In genomic region chr9:110048976-110049698, GRCh38 we compare ENCODE assay signal across 8 cellular contexts.
DNase-seq lines count a peak whose midpoint lies in the region; ATAC-seq and TF ChIP-seq lines count a peak whose summit lies in the region.

No MANE protein-coding gene starts in this region.

- peaks cover 34% of the 10 kb centered on the region for H3K4me1 ChIP-seq in GM23338 (ENCODE audit: insufficient read depth)

- TF ChIP-seq CTCF in GM23338 (conservative IDR thresholded peaks at IDR 0.05; ENCODE audit: low read depth in 2 of 2) (no peak), NB4 (IDR thresholded peaks at IDR 0.05; ENCODE audit: low read depth, low read length) (no peak), progenitor cell of endocrine pancreas (IDR thresholded peaks at IDR 0.05; ENCODE audit: unreplicated experiment) (no peak)

- ATAC-seq in GM23338: peak; percentile 2
- ATAC-seq in activated T-cell treated with anti-CD3 and anti-CD28 coated beads, Interleukin-2, amount 50 U/mL, for 72 hours (replicated peaks in 1 of 2): peak; percentile 6 to 16
- peak; percentile 46 for ATAC-seq in Right ventricle myocardium superior (ENCODE audit: poor library complexity)

- H3K79me2 ChIP-seq in GM23338 (replicated peaks; ENCODE audit: insufficient read depth): peaks cover 56% of the 10 kb centered on the region

- peaks cover 25% of the 10 kb centered on the region for H3K27me3 ChIP-seq in GM23338 (ENCODE audit: insufficient read depth)

- H4K20me1 ChIP-seq in GM23338 (replicated peaks; ENCODE audit: insufficient read depth): peaks cover 30% of the 10 kb centered on the region

- H3K9me3 Mint-ChIP-seq in GM23338 (no peaks in the 10 kb centered on the region), progenitor cell of endocrine pancreas (ENCODE audit: low read depth) (no peaks in the 10 kb centered on the region)
- H3K9me3 Mint-ChIP-seq in activated T-cell treated with anti-CD3 and anti-CD28 coated beads, Interleukin-2, amount 50 U/mL, for 72 hours: no peaks in the 10 kb centered on the region

- H3K4me1 Mint-ChIP-seq in GM23338 (peaks cover 51% of the 10 kb centered on the region), progenitor cell of endocrine pancreas (ENCODE audit: low read depth) (peaks cover 12% of the 10 kb centered on the region)
- peaks cover 53% of the 10 kb centered on the region for H3K4me1 Mint-ChIP-seq in activated T-cell treated with anti-CD3 and anti-CD28 coated beads, Interleukin-2, amount 50 U/mL, for 72 hours (ENCODE audit: low read depth)

- H3K36me3 ChIP-seq in GM23338 (ENCODE audit: insufficient read depth): no peaks in the 10 kb centered on the region

- TF ChIP-seq POLR2A in NB4 (IDR thresholded peaks at IDR 0.05; ENCODE audit: extremely low read depth, insufficient read length): no peak

- H3K4me2 ChIP-seq in GM23338: peak overlapping the region; percentile 97

- no peak overlapping the region for H3K27ac ChIP-seq in GM23338 (ENCODE audit: low read depth)

- H3K4me3 ChIP-seq in GM23338 (peak overlapping the region; percentile 90), NB4 (ENCODE audit: low read depth, low read length) (peak overlapping the region; percentile 86)

- H3K27ac Mint-ChIP-seq in GM23338 (no peak overlapping the region), progenitor cell of endocrine pancreas (no peak overlapping the region)
- peak overlapping the region; percentile 76 for H3K27ac Mint-ChIP-seq in activated T-cell treated with anti-CD3 and anti-CD28 coated beads, Interleukin-2, amount 50 U/mL, for 72 hours

- peak; percentile 62 for DNase-seq in ELF-1 (ENCODE audit: low read depth, low spot score)
- DNase-seq in GM23338 (ENCODE audit: low spot score): peak; percentile 31
- peak; percentile 54 for DNase-seq in NB4 (ENCODE audit: low read depth)
- DNase-seq in activated T-cell treated with anti-CD3 and anti-CD28 coated beads, Interleukin-2, amount 50 U/mL, for 72 hours: peak; percentile 27 to 28
- peak; percentile 44 for DNase-seq in Right ventricle myocardium superior
- DNase-seq in progenitor cell of endocrine pancreas (ENCODE audit: low spot score, unreplicated experiment): no peak
- no peak for DNase-seq in NCI-H2081 treated with DMSO at 0.1 percent for 48 hours (lab: John Stamatoyannopoulos, UW)
- DNase-seq in occipital lobe (lab: John Stamatoyannopoulos, UW): no peak

- no peaks in the 10 kb centered on the region for H3K9me2 ChIP-seq in GM23338 (ENCODE audit: insufficient read depth)

- H3K27me3 Mint-ChIP-seq in GM23338 (ENCODE audit: insufficient read depth, low read depth, poor library complexity) (peaks cover 22% of the 10 kb centered on the region), progenitor cell of endocrine pancreas (peaks cover 80% of the 10 kb centered on the region)
- H3K27me3 Mint-ChIP-seq in activated T-cell treated with anti-CD3 and anti-CD28 coated beads, Interleukin-2, amount 50 U/mL, for 72 hours (ENCODE audit: low read depth): peaks cover 13% of the 10 kb centered on the region

- intact Hi-C loops in Right ventricle myocardium superior (cut with DNase I): no loop called here

- H3K4me3 Mint-ChIP-seq in GM23338: peak overlapping the region; percentile 91
- peak overlapping the region; percentile 90 to 93 for H3K4me3 Mint-ChIP-seq in activated T-cell treated with anti-CD3 and anti-CD28 coated beads, Interleukin-2, amount 50 U/mL, for 72 hours
- H3K4me3 Mint-ChIP-seq in progenitor cell of endocrine pancreas (ENCODE audit: low read depth): peak overlapping the region; percentile 73

- peaks cover 9% of the 10 kb centered on the region; the same call in 1 of the 2 replicates for H3F3A ChIP-seq in GM23338 (replicated peaks; ENCODE audit: low read depth)

- peaks cover 6% of the 10 kb centered on the region; the same call in 2 of the 3 replicates for H3K36me3 Mint-ChIP-seq in GM23338 (ENCODE audit: low read depth)
- peaks cover 11 to 28% of the 10 kb centered on the region in 2 donors for H3K36me3 Mint-ChIP-seq in activated T-cell treated with anti-CD3 and anti-CD28 coated beads, Interleukin-2, amount 50 U/mL, for 72 hours (ENCODE audit: insufficient read depth in 2 of 2)
- no peaks in the 10 kb centered on the region for H3K36me3 Mint-ChIP-seq in progenitor cell of endocrine pancreas (ENCODE audit: insufficient read depth)

- peak overlapping the region; percentile 56; the same call in 1 of the 2 replicates for H2AFZ ChIP-seq in GM23338

TF ChIP-seq in GM23338, 12 proteins besides CTCF, POLR2A, EP300 and RAD21 (continues in another document):
- TF ChIP-seq ZNF331 (CRISPR knock-in tag; IDR thresholded peaks at IDR 0.05; ENCODE audit: low read depth): no peak
- TF ChIP-seq ZNF114 (CRISPR knock-in tag; IDR thresholded peaks at IDR 0.05): no peak
- no peak for TF ChIP-seq STAT1 (IDR thresholded peaks at IDR 0.05; ENCODE audit: unreplicated experiment)
- TF ChIP-seq, protein P1, sequence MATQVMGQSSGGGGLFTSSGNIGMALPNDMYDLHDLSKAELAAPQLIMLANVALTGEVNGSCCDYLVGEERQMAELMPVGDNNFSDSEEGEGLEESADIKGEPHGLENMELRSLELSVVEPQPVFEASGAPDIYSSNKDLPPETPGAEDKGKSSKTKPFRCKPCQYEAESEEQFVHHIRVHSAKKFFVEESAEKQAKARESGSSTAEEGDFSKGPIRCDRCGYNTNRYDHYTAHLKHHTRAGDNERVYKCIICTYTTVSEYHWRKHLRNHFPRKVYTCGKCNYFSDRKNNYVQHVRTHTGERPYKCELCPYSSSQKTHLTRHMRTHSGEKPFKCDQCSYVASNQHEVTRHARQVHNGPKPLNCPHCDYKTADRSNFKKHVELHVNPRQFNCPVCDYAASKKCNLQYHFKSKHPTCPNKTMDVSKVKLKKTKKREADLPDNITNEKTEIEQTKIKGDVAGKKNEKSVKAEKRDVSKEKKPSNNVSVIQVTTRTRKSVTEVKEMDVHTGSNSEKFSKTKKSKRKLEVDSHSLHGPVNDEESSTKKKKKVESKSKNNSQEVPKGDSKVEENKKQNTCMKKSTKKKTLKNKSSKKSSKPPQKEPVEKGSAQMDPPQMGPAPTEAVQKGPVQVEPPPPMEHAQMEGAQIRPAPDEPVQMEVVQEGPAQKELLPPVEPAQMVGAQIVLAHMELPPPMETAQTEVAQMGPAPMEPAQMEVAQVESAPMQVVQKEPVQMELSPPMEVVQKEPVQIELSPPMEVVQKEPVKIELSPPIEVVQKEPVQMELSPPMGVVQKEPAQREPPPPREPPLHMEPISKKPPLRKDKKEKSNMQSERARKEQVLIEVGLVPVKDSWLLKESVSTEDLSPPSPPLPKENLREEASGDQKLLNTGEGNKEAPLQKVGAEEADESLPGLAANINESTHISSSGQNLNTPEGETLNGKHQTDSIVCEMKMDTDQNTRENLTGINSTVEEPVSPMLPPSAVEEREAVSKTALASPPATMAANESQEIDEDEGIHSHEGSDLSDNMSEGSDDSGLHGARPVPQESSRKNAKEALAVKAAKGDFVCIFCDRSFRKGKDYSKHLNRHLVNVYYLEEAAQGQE (IDR thresholded peaks at IDR 0.05; ENCODE audit: unreplicated experiment): no peak

Comparison
In these comparisons a context has a peak if more than half of its experiments do, and no peak if none do; other contexts are left out.
1. DNase-seq: peak in ELF-1 (single experiment), GM23338 (single experiment), NB4 (single experiment), activated T-cell treated with anti-CD3 and anti-CD28 coated beads, Interleukin-2, amount 50 U/mL, for 72 hours (2 of 2) and Right ventricle myocardium superior (single experiment); none in progenitor cell of endocrine pancreas (single experiment), NCI-H2081 treated with DMSO at 0.1 percent for 48 hours (single experiment) and occipital lobe (single experiment).
2. Peak in every context shown above with its lines, with median percentiles within 50 percentile points of each other: ATAC-seq and H3K4me3 Mint-ChIP-seq.